27 cellular contexts compared by ENCODE assay signal in the genomic region with DNA sequence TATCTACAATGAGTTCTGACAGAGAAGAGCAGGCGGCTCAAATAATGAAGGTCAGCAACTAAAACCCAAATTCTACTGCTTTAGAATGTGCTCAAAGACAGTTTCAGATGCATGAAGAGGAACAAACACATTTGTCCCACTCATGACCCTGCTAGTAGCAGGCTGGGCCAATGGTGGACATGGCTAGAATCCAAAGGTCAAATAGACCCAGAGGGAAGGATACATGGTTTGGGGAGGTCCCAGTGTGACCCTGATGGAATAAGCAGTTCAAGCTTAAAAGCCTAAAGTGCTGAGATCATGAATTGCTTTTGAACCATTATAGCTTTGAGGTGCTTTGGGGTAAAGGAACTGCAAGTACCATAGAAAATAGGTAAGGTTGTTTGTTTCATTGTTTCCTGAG.
"Had no signal": no experiment of that assay in that cellular context is flagged by ENCODE, and none has a peak within 500 bp of the region (broad histone marks: within the 10 kb centered on the region; RNA-seq: fewer than 3 reads in every experiment).

No MANE protein-coding gene starts in this region.

- H3K4me1 Mint-ChIP-seq: mesothelial cell of epicardium, nephron progenitor cell had no signal

- ATAC-seq: esophagus mucosa, gastrocnemius medialis, left ventricle myocardium superior, mucosa of descending colon, sciatic nerve had no signal

- H3K27me3 ChIP-seq: gastrocnemius medialis, right atrium auricular region, stomach, thyroid gland, vagina had no signal

- H3K9me3 ChIP-seq: gastrocnemius medialis, mucosa of descending colon, prostate gland, thyroid gland, vagina had no signal

- H3K4me2 ChIP-seq: smooth muscle cell had no signal

- DNase-seq: effector CD8-positive, alpha-beta T cell; endodermal cell; foreskin fibroblast; gastrocnemius medialis; head of caudate nucleus; left ventricle myocardium superior; mesenchymal stem cell; mucosa of descending colon; naive B cell; nephron progenitor cell; nucleus accumbens; stimulated activated CD4-positive, alpha-beta T cell treated with anti-CD3 and anti-CD28 coated beads, Interleukin-12 subunit alpha, Interleukin-12 subunit beta, amount 100 ng/mL, for 4 hours; stimulated activated CD4-positive, alpha-beta T cell treated with anti-CD3 and anti-CD28 coated beads, Interleukin-1b, Interleukin-23, amount 100 ng/mL, for 48 hours; stimulated activated CD4-positive, alpha-beta T cell treated with anti-CD3 and anti-CD28 coated beads, Interleukin-4, amount 100 ng/mL, for 1 hour; stimulated activated CD8-positive, alpha-beta memory T cell treated with anti-CD3 and anti-CD28 coated beads, Interleukin-4, amount 100 ng/mL, for 48 hours; stimulated activated naive CD4-positive, alpha-beta T cell treated with Interleukin-2 at 50 U/mL for 16 hours; stomach; thyroid gland; trophoblast cell had no signal

- H3K27ac ChIP-seq: epithelial cell of prostate, gastrocnemius medialis, prostate gland, right atrium auricular region, stomach, thyroid gland, vagina had no signal

- H3K27ac Mint-ChIP-seq: endodermal cell, mesothelial cell of epicardium, nephron progenitor cell had no signal

- H3K36me3 Mint-ChIP-seq: mesothelial cell of epicardium had no signal

- H3K4me1 ChIP-seq: gastrocnemius medialis, prostate gland, right atrium auricular region, stomach, thyroid gland, vagina had no signal

- H3K4me3 ChIP-seq: gastrocnemius medialis, mucosa of descending colon, prostate gland, right atrium auricular region, smooth muscle cell, stomach, thyroid gland, vagina had no signal

- H3K36me3 ChIP-seq: gastrocnemius medialis, prostate gland, right atrium auricular region, stomach, thyroid gland, vagina had no signal

- H3K4me3 Mint-ChIP-seq: endodermal cell, mesothelial cell of epicardium, nephron progenitor cell had no signal
